15 cellular contexts compared by ENCODE assay signal in genomic region chr9:86585422-86586143, GRCh38.
DNase-seq lines count a peak whose midpoint lies in the region; FAIRE-seq and TF ChIP-seq lines count a peak whose summit lies in the region.
"Had no signal": no experiment of that assay in that cellular context is flagged by ENCODE, and none has a peak within 500 bp of the region (broad histone marks: within the 10 kb centered on the region; RNA-seq: fewer than 3 reads in every experiment).

No MANE protein-coding gene starts in this region.

- no peak for TF ChIP-seq POLR2A in prostate gland (IDR thresholded peaks at IDR 0.05)
- no peak for TF ChIP-seq POLR2A in testis (IDR thresholded peaks at IDR 0.05)

- DNase-seq in AG09309 (ENCODE audit: low read depth) (no peak), OCI-M1 (lab: John Stamatoyannopoulos, UW) (peak; percentile 62), cardiac muscle cell (ENCODE audit: low read depth in 1 of 2, low spot score in 1 of 2) (peak in 1 of 2 donors; percentile 45), prostate gland (ENCODE audit: low spot score) (peak; percentile 14), RCC 7860 (ENCODE audit: low spot score) (no peak), cerebellar nuclear complex (lab: John Stamatoyannopoulos, UW) (no peak), testis (no peak), NCI-H1436 treated with DMSO at 0.1 percent for 48 hours (lab: John Stamatoyannopoulos, UW) (no peak)
- DNase-seq: activated gamma-delta T cell treated with Interleukin-2 at 50 U/mL for 16 hours; GOT3; NCI-H1105 treated with DMSO at 0.1 percent for 48 hours; NK-92 treated with Interleukin-12 subunit alpha and Interleukin-12 subunit beta, amount 100 ng/mL, for 24 hours; WERI-Rb-1 had no signal

- H3K4me3 ChIP-seq in AG09309 (ENCODE audit: control insufficient read depth, low read depth, low read length) (peak overlapping the region; percentile 21; the same call in 1 of the 2 replicates), cardiac muscle cell (no peak overlapping the region), prostate gland (peak overlapping the region in 1 of 2 donors; percentile 15), testis (no peak overlapping the region)
- H3K4me3 ChIP-seq: lung had no signal

- H3K4me1 ChIP-seq in cardiac muscle cell (ENCODE audit: low read depth) = peaks cover 13% of the 10 kb centered on the region
- no peaks in the 10 kb centered on the region for H3K4me1 ChIP-seq in prostate gland (replicated peaks)
- H3K4me1 ChIP-seq in testis = peaks cover 5% of the 10 kb centered on the region

- H3K36me3 ChIP-seq in cardiac muscle cell (no peaks in the 10 kb centered on the region), prostate gland (no peaks in the 10 kb centered on the region), testis (ENCODE audit: low read depth, missing control alignments) (no peaks in the 10 kb centered on the region)
- H3K36me3 ChIP-seq: WERI-Rb-1 had no signal

- H3K27me3 ChIP-seq in cardiac muscle cell (no peaks in the 10 kb centered on the region), prostate gland (replicated peaks; ENCODE audit: insufficient read depth) (no peaks in the 10 kb centered on the region), testis (no peaks in the 10 kb centered on the region)

- TF ChIP-seq CTCF in AG09309 (IDR thresholded peaks at IDR 0.05; ENCODE audit: control insufficient read depth, insufficient read depth, low read depth, low read length, missing control alignments) (no peak), cardiac muscle cell (IDR thresholded peaks at IDR 0.05; ENCODE audit: low read depth, low read length) (no peak), prostate gland (IDR thresholded peaks at IDR 0.05) (no peak), testis (IDR thresholded peaks at IDR 0.05) (no peak)

- WGBS in prostate gland = 23% methylated on average over 7 of the region's 7 CpGs
- 40% methylated on average over 7 of the region's 7 CpGs for WGBS in testis, 2 donors

- H3K27ac ChIP-seq in cardiac muscle cell = peak overlapping the region; percentile 52
- H3K27ac ChIP-seq in prostate gland = peak overlapping the region; percentile 60 to 63
- H3K27ac ChIP-seq in testis = peak overlapping the region in 1 of 2 donors; percentile 22
- H3K27ac ChIP-seq: WERI-Rb-1 had no signal

- no peak for FAIRE-seq in RCC 7860 (lab: Jason Lieb, UNC)
- FAIRE-seq: GM18507 had no signal

- intact Hi-C loops in prostate gland (cut with DNase I) (no loop called here), testis (cut with DNase I; ENCODE audit: low total_unique reads) (no loop called here)

- H3K9me3 ChIP-seq in cardiac muscle cell (ENCODE audit: low read depth) (no peaks in the 10 kb centered on the region), prostate gland (no peaks in the 10 kb centered on the region), testis (no peaks in the 10 kb centered on the region)

Comparison
In these comparisons a context has a peak if more than half of its experiments do, and no peak if none do; other contexts are left out.
1. DNase-seq: peak in OCI-M1 (single experiment) and prostate gland (single experiment); none in AG09309 (single experiment), RCC 7860 (single experiment), cerebellar nuclear complex (0 of 2), testis (single experiment) and NCI-H1436 treated with DMSO at 0.1 percent for 48 hours (single experiment).